Comparison of ENCODE assay signal across 11 cellular contexts in the genomic region with DNA sequence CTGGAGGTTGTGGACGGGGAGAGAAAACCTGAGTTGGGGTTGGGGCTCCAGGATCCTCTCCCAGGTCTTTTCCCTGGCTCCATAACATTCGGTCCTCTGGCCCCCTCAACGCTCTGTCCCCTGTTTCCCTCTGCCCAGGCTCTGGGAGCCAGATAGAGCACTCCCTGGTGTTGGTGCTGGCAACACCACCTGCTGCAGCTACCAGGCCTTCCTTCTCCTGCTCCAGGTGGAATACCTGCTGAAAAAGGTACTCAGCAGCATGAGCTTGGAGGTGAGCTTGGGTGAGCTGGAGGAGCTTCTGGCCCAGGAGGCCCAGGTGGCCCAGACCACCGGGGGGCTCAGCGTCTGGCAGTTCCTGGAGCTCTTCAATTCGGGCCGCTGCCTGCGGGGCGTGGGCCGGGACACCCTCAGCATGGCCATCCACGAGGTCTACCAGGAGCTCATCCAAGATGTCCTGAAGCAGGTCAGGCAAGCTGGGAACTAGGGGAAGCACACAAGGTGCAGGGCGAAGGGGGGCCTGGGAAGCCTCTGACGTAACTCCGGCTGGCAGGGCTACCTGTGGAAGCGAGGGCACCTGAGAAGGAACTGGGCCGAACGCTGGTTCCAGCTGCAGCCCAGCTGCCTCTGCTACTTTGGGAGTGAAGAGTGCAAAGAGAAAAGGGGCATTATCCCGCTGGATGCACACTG. TPM values are rescaled to one million over a fixed set of nuclear protein-coding genes. Genes with fewer than 3 reads are reported as not detected.
DNase-seq lines count a peak whose midpoint lies in the region; TF ChIP-seq lines count a peak whose summit lies in the region.
"Had no signal": no experiment of that assay in that cellular context is flagged by ENCODE, and none has a peak within 500 bp of the region (broad histone marks: within the 10 kb centered on the region; RNA-seq: fewer than 3 reads in every experiment).

No MANE protein-coding gene starts in this region.

- no peaks in the 10 kb centered on the region for H3K27me3 ChIP-seq in CD8-positive, alpha-beta memory T cell (ENCODE audit: insufficient read depth, low read length, poor library complexity, severe bottlenecking)
- H3K27me3 ChIP-seq in OCI-LY1 (ENCODE audit: insufficient read depth, low read length) = no peaks in the 10 kb centered on the region
- no peaks in the 10 kb centered on the region for H3K27me3 ChIP-seq in colonic mucosa

- peaks cover 22% of the 10 kb centered on the region for H3K36me3 ChIP-seq in CD8-positive, alpha-beta memory T cell (ENCODE audit: insufficient read depth, low read length)
- H3K36me3 ChIP-seq in OCI-LY1 (ENCODE audit: insufficient read depth, low read length) (peaks cover 8% of the 10 kb centered on the region; the same call in 1 of the 2 replicates), colonic mucosa (no peaks in the 10 kb centered on the region)

- no peaks in the 10 kb centered on the region for H3K27me3 Mint-ChIP-seq in CD8-positive, alpha-beta memory T cell

- no peaks in the 10 kb centered on the region for H3K9me2 ChIP-seq in OCI-LY1 (ENCODE audit: low read depth, low read length)
- H3K9me2 ChIP-seq: SK-N-SH had no signal

- H3K36me3 Mint-ChIP-seq in CD8-positive, alpha-beta memory T cell = peaks cover 13 to 85% (median 32%) of the 10 kb centered on the region in 3 donors

- no peak overlapping the region; the same call in 1 of the 2 replicates for H3K9ac ChIP-seq in OCI-LY1 (ENCODE audit: low read length)
- H3K9ac ChIP-seq in colonic mucosa (ENCODE audit: low read depth in 2 of 2, low read length in 2 of 2) = no peak overlapping the region
- H3K9ac ChIP-seq: SK-N-SH had no signal

- TF ChIP-seq CTCF in OCI-LY1 (IDR thresholded peaks at IDR 0.05; ENCODE audit: low read length) (no peak), colonic mucosa (IDR thresholded peaks at IDR 0.05) (no peak), GM10266 (IDR thresholded peaks at IDR 0.05; ENCODE audit: control insufficient read depth, insufficient read depth, low read depth, missing control alignments) (no peak)

- H3K4me3 ChIP-seq in CD8-positive, alpha-beta memory T cell (ENCODE audit: low read length) = peak overlapping the region; percentile 56
- H3K4me3 ChIP-seq in OCI-LY1 (ENCODE audit: low read depth, low read length, poor library complexity, severe bottlenecking) (no peak overlapping the region), colonic mucosa (no peak overlapping the region)

- H3K4me3 Mint-ChIP-seq in CD8-positive, alpha-beta memory T cell = peak overlapping the region; percentile 71 to 93 (median 84)

- peak overlapping the region; percentile 85; the same call in 1 of the 2 replicates for H2AFZ ChIP-seq in OCI-LY1 (ENCODE audit: low read length)

- intact Hi-C loops in colonic mucosa (cut with DNase I) = no loop called here
- intact Hi-C loops in posterior vena cava (cut with DNase I) = no loop called here

- POLR2A ChIA-PET in CD8-positive, alpha-beta memory T cell (lab: Charles Lee) = interaction anchor here (0.5 to 3.2 kb wide), 4 partner anchors 9 to 28 kb away, joined by 3 to 16 read pairs (median 11); partner anchors contain the start of gene DEF6

- no peak for DNase-seq in CD8-positive, alpha-beta memory T cell
- DNase-seq in colonic mucosa (no peak), posterior vena cava (ENCODE audit: low spot score) (peak; percentile 52), GM10266 (ENCODE audit: extremely low spot score) (no peak), epidermal melanocyte (ENCODE audit: insufficient read length, low spot score) (no peak)
- no peak for DNase-seq in effector CD4-positive, alpha-beta T cell
- DNase-seq in stimulated activated CD8-positive, alpha-beta memory T cell treated with anti-CD3 and anti-CD28 coated beads, Interleukin-4, amount 100 ng/mL, for 48 hours = no peak
- DNase-seq: foreskin fibroblast, NCI-H2029 treated with DMSO at 0.1 percent for 48 hours, SK-N-SH had no signal

- peak overlapping the region; percentile 49; the same call in 1 of the 2 replicates for H3K4me2 ChIP-seq in OCI-LY1 (ENCODE audit: low read length)
- H3K4me2 ChIP-seq: SK-N-SH had no signal

- peak overlapping the region; percentile 96 to 99 (median 98) for H3K27ac Mint-ChIP-seq in CD8-positive, alpha-beta memory T cell

- peak overlapping the region; percentile 69 for H3K27ac ChIP-seq in CD8-positive, alpha-beta memory T cell (ENCODE audit: low read depth, low read length)
- peak overlapping the region; percentile 49 for H3K27ac ChIP-seq in OCI-LY1 (ENCODE audit: low read depth, low read length, poor library complexity, severe bottlenecking)
- H3K27ac ChIP-seq in colonic mucosa = peak overlapping the region; percentile 32

- CTCF ChIA-PET in CD8-positive, alpha-beta memory T cell (lab: Charles Lee) = interaction anchor here (1.2 to 4.4 kb wide), 6 partner anchors 9 to 19 kb away, joined by 5 to 28 read pairs (median 6); partner anchors contain the start of gene DEF6

- peaks cover 87% of the 10 kb centered on the region for H3K4me1 ChIP-seq in CD8-positive, alpha-beta memory T cell (ENCODE audit: insufficient read depth, low read length)
- H3K4me1 ChIP-seq in OCI-LY1 (ENCODE audit: insufficient read depth, low read length, severe bottlenecking) (peaks cover 17% of the 10 kb centered on the region), colonic mucosa (no peaks in the 10 kb centered on the region)

- H3F3A ChIP-seq in OCI-LY1 (ENCODE audit: insufficient read depth, low read length) = no peaks in the 10 kb centered on the region

- H4K20me1 ChIP-seq in OCI-LY1 (ENCODE audit: insufficient read depth, low read length) = no peaks in the 10 kb centered on the region

- H3K4me1 Mint-ChIP-seq in CD8-positive, alpha-beta memory T cell = peaks cover 81 to 96% (median 93%) of the 10 kb centered on the region in 3 donors

- H3K79me2 ChIP-seq in OCI-LY1 (ENCODE audit: insufficient read depth, low read length) = no peaks in the 10 kb centered on the region

- no peaks in the 10 kb centered on the region for H3K9me3 ChIP-seq in CD8-positive, alpha-beta memory T cell (ENCODE audit: low read length)
- H3K9me3 ChIP-seq in OCI-LY1 (ENCODE audit: low read length) = no peaks in the 10 kb centered on the region
- H3K9me3 ChIP-seq in colonic mucosa = no peaks in the 10 kb centered on the region
- H3K9me3 ChIP-seq: SK-N-SH had no signal

- no peaks in the 10 kb centered on the region for H3K9me3 Mint-ChIP-seq in CD8-positive, alpha-beta memory T cell

RNA-seq across cellular contexts. Expression of gene DEF6, which starts 14.6 kb away (rescaled TPM):
- 10 to 100 TPM; 71.2 to 73.0 TPM for total RNA-seq in CD8-positive, alpha-beta memory T cell
- polyA plus RNA-seq in CD8-positive, alpha-beta memory T cell = 183 TPM
- total RNA-seq in colonic mucosa (10 to 100 TPM in 1 of 2 donors, 1 to 10 TPM in 1; 8.1 to 12.5 TPM), posterior vena cava (1 to 10 TPM; 5.5 to 6.0 TPM)

RNA-seq across cellular contexts. Expression of gene PPARD, which starts 30.1 kb away (rescaled TPM):
- total RNA-seq in CD8-positive, alpha-beta memory T cell = 10 to 100 TPM; 14.8 to 16.2 TPM
- polyA plus RNA-seq in CD8-positive, alpha-beta memory T cell = 7.7 TPM
- total RNA-seq in colonic mucosa (10 to 100 TPM; 38.1 to 41.8 TPM), posterior vena cava (10 to 100 TPM; 16.3 to 19.8 TPM)

RNA-seq across cellular contexts. Expression of gene ZNF76, which starts 52.7 kb away (rescaled TPM):
- total RNA-seq in CD8-positive, alpha-beta memory T cell = 10 to 100 TPM; 31.3 to 35.2 TPM
- polyA plus RNA-seq in CD8-positive, alpha-beta memory T cell = 33.6 TPM
- total RNA-seq in colonic mucosa (10 to 100 TPM; 20.3 to 33.8 TPM), posterior vena cava (10 to 100 TPM; 23.1 to 29.6 TPM)

Comparison
In these comparisons a context has a peak if more than half of its experiments do, and no peak if none do; other contexts are left out.
1. RNA of gene DEF6, which starts 14.6 kb away (total RNA-seq): 71.2 to 73.0 TPM in CD8-positive, alpha-beta memory T cell; 8.1 to 12.5 TPM in colonic mucosa and 5.5 to 6.0 TPM in posterior vena cava; every median in the first group is over 4 times any median in the second.
2. Peak in every context shown above with its lines, with median percentiles within 50 percentile points of each other: H3K27ac ChIP-seq.